In the genomic region with DNA sequence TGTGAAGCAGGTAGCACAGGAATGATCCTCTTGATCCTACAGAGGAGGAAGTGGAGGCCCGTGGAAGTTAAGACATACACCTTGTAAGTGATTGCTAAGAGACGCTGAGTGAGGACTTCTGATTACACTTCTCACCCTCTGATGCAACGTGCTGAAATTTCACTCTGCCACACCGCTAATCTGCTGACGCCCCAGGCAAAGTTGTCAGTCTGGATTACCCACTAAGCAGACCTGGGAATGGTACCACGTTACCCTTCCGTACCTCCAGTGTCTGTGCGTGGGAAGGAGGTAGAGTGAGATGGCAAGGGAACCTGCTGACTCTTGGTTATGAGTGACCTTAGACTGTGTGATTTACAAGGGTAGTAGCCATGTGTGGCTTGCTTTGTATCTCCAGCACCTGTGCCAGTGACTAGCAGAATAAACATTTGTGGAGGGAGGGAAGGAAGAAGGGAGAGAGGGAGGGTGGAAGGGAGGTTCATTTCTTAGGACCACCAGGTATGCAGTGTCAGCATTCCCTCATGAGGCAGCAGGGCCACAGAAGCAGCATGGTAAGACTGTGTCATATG, we compare ENCODE assay signal across 1 cellular context.
TF ChIP-seq lines count a peak whose summit lies in the region.

No MANE protein-coding gene starts in this region.

TF ChIP-seq in K562, 482 proteins besides CTCF, POLR2A, EP300 and RAD21 (continued from another document and continues in another):
- TF ChIP-seq, protein P1, sequence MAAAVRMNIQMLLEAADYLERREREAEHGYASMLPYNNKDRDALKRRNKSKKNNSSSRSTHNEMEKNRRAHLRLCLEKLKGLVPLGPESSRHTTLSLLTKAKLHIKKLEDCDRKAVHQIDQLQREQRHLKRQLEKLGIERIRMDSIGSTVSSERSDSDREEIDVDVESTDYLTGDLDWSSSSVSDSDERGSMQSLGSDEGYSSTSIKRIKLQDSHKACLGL (CRISPR knock-in tag; IDR thresholded peaks at IDR 0.05; ENCODE audit: borderline replicate concordance, poor library complexity, severe bottlenecking): no peak
- TF ChIP-seq TAL1 (IDR thresholded peaks at IDR 0.05): 0 out of 2 replicates have a peak, but pooled peaks have one; percentile 5
- TF ChIP-seq CCNT2 (IDR thresholded peaks at IDR 0.05; ENCODE audit: borderline replicate concordance, extremely low read depth, insufficient read length, low read depth, low read length): no peak
- peak; percentile 63; the same call in 1 of the 2 replicates for TF ChIP-seq ARID1B (IDR thresholded peaks at IDR 0.05)
- TF ChIP-seq, protein P2, sequence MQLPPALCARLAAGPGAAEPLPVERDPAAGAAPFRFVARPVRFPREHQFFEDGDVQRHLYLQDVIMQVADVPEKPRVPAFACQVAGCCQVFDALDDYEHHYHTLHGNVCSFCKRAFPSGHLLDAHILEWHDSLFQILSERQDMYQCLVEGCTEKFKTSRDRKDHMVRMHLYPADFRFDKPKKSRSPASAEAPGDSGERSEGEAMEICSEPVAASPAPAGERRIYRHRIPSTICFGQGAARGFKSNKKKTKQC (CRISPR knock-in tag; IDR thresholded peaks at IDR 0.05): no peak
- no peak for TF ChIP-seq ADNP (tag; IDR thresholded peaks at IDR 0.05)
- TF ChIP-seq PCBP1 (IDR thresholded peaks at IDR 0.05; ENCODE audit: low read depth, low read length, poor library complexity, severe bottlenecking): no peak
- TF ChIP-seq EHMT2 (IDR thresholded peaks at IDR 0.05): no peak
- TF ChIP-seq NR1H2 (CRISPR knock-in tag; IDR thresholded peaks at IDR 0.05): no peak
- no peak for TF ChIP-seq SMAD2 (IDR thresholded peaks at IDR 0.05; ENCODE audit: low read depth, low read length)
- TF ChIP-seq, protein P3, sequence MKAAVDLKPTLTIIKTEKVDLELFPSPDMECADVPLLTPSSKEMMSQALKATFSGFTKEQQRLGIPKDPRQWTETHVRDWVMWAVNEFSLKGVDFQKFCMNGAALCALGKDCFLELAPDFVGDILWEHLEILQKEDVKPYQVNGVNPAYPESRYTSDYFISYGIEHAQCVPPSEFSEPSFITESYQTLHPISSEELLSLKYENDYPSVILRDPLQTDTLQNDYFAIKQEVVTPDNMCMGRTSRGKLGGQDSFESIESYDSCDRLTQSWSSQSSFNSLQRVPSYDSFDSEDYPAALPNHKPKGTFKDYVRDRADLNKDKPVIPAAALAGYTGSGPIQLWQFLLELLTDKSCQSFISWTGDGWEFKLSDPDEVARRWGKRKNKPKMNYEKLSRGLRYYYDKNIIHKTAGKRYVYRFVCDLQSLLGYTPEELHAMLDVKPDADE (conservative IDR thresholded peaks at IDR 0.05; ENCODE audit: control insufficient read depth, low read depth, low read length): no peak
- no peak for TF ChIP-seq SRSF7 (optimal IDR thresholded peaks at IDR 0.05; ENCODE audit: low read depth, low read length)
- no peak for TF ChIP-seq POU5F1 (IDR thresholded peaks at IDR 0.05; ENCODE audit: borderline replicate concordance, low read depth, low read length, partially characterized antibody)
- no peak for TF ChIP-seq SAFB2 (IDR thresholded peaks at IDR 0.05; ENCODE audit: borderline replicate concordance, low read depth, low read length, severe bottlenecking)
- no peak for TF ChIP-seq ZNF696 (CRISPR knock-in tag; conservative IDR thresholded peaks at IDR 0.05)
- TF ChIP-seq XRCC5 (IDR thresholded peaks at IDR 0.05; ENCODE audit: low read depth, low read length): no peak
- no peak for TF ChIP-seq NR4A1 (CRISPR knock-in tag; IDR thresholded peaks at IDR 0.05)
- peak; percentile 95 for TF ChIP-seq NR4A1 (tag; IDR thresholded peaks at IDR 0.05)
- TF ChIP-seq, protein P4, sequence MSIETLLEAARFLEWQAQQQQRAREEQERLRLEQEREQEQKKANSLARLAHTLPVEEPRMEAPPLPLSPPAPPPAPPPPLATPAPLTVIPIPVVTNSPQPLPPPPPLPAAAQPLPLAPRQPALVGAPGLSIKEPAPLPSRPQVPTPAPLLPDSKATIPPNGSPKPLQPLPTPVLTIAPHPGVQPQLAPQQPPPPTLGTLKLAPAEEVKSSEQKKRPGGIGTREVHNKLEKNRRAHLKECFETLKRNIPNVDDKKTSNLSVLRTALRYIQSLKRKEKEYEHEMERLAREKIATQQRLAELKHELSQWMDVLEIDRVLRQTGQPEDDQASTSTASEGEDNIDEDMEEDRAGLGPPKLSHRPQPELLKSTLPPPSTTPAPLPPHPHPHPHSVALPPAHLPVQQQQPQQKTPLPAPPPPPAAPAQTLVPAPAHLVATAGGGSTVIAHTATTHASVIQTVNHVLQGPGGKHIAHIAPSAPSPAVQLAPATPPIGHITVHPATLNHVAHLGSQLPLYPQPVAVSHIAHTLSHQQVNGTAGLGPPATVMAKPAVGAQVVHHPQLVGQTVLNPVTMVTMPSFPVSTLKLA (conservative IDR thresholded peaks at IDR 0.05): no peak
- no peak for TF ChIP-seq RBM34 (IDR thresholded peaks at IDR 0.05; ENCODE audit: borderline replicate concordance, insufficient read depth, low read length)
- TF ChIP-seq, protein P5, sequence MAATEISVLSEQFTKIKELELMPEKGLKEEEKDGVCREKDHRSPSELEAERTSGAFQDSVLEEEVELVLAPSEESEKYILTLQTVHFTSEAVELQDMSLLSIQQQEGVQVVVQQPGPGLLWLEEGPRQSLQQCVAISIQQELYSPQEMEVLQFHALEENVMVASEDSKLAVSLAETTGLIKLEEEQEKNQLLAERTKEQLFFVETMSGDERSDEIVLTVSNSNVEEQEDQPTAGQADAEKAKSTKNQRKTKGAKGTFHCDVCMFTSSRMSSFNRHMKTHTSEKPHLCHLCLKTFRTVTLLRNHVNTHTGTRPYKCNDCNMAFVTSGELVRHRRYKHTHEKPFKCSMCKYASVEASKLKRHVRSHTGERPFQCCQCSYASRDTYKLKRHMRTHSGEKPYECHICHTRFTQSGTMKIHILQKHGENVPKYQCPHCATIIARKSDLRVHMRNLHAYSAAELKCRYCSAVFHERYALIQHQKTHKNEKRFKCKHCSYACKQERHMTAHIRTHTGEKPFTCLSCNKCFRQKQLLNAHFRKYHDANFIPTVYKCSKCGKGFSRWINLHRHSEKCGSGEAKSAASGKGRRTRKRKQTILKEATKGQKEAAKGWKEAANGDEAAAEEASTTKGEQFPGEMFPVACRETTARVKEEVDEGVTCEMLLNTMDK (IDR thresholded peaks at IDR 0.05; ENCODE audit: borderline replicate concordance, insufficient read depth, low read depth, low read length, poor library complexity, severe bottlenecking): no peak
- TF ChIP-seq ZZZ3 (IDR thresholded peaks at IDR 0.05): no peak
- peak; percentile 67 for TF ChIP-seq POLR2H (tag; IDR thresholded peaks at IDR 0.05; ENCODE audit: low read depth)
- TF ChIP-seq, protein P6, sequence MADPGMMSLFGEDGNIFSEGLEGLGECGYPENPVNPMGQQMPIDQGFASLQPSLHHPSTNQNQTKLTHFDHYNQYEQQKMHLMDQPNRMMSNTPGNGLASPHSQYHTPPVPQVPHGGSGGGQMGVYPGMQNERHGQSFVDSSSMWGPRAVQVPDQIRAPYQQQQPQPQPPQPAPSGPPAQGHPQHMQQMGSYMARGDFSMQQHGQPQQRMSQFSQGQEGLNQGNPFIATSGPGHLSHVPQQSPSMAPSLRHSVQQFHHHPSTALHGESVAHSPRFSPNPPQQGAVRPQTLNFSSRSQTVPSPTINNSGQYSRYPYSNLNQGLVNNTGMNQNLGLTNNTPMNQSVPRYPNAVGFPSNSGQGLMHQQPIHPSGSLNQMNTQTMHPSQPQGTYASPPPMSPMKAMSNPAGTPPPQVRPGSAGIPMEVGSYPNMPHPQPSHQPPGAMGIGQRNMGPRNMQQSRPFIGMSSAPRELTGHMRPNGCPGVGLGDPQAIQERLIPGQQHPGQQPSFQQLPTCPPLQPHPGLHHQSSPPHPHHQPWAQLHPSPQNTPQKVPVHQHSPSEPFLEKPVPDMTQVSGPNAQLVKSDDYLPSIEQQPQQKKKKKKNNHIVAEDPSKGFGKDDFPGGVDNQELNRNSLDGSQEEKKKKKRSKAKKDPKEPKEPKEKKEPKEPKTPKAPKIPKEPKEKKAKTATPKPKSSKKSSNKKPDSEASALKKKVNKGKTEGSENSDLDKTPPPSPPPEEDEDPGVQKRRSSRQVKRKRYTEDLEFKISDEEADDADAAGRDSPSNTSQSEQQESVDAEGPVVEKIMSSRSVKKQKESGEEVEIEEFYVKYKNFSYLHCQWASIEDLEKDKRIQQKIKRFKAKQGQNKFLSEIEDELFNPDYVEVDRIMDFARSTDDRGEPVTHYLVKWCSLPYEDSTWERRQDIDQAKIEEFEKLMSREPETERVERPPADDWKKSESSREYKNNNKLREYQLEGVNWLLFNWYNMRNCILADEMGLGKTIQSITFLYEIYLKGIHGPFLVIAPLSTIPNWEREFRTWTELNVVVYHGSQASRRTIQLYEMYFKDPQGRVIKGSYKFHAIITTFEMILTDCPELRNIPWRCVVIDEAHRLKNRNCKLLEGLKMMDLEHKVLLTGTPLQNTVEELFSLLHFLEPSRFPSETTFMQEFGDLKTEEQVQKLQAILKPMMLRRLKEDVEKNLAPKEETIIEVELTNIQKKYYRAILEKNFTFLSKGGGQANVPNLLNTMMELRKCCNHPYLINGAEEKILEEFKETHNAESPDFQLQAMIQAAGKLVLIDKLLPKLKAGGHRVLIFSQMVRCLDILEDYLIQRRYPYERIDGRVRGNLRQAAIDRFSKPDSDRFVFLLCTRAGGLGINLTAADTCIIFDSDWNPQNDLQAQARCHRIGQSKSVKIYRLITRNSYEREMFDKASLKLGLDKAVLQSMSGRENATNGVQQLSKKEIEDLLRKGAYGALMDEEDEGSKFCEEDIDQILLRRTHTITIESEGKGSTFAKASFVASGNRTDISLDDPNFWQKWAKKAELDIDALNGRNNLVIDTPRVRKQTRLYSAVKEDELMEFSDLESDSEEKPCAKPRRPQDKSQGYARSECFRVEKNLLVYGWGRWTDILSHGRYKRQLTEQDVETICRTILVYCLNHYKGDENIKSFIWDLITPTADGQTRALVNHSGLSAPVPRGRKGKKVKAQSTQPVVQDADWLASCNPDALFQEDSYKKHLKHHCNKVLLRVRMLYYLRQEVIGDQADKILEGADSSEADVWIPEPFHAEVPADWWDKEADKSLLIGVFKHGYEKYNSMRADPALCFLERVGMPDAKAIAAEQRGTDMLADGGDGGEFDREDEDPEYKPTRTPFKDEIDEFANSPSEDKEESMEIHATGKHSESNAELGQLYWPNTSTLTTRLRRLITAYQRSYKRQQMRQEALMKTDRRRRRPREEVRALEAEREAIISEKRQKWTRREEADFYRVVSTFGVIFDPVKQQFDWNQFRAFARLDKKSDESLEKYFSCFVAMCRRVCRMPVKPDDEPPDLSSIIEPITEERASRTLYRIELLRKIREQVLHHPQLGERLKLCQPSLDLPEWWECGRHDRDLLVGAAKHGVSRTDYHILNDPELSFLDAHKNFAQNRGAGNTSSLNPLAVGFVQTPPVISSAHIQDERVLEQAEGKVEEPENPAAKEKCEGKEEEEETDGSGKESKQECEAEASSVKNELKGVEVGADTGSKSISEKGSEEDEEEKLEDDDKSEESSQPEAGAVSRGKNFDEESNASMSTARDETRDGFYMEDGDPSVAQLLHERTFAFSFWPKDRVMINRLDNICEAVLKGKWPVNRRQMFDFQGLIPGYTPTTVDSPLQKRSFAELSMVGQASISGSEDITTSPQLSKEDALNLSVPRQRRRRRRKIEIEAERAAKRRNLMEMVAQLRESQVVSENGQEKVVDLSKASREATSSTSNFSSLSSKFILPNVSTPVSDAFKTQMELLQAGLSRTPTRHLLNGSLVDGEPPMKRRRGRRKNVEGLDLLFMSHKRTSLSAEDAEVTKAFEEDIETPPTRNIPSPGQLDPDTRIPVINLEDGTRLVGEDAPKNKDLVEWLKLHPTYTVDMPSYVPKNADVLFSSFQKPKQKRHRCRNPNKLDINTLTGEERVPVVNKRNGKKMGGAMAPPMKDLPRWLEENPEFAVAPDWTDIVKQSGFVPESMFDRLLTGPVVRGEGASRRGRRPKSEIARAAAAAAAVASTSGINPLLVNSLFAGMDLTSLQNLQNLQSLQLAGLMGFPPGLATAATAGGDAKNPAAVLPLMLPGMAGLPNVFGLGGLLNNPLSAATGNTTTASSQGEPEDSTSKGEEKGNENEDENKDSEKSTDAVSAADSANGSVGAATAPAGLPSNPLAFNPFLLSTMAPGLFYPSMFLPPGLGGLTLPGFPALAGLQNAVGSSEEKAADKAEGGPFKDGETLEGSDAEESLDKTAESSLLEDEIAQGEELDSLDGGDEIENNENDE (IDR thresholded peaks at IDR 0.05; ENCODE audit: low read depth, low read length): no peak
- TF ChIP-seq ELF2 (CRISPR knock-in tag; IDR thresholded peaks at IDR 0.05): peak; percentile 69
- TF ChIP-seq SMARCC2 (IDR thresholded peaks at IDR 0.05; ENCODE audit: low read depth): peak; percentile 40; the same call in 1 of the 2 replicates
- no peak for TF ChIP-seq ELF1 (tag; IDR thresholded peaks at IDR 0.05)
- TF ChIP-seq MED1 (CRISPR knock-in tag; IDR thresholded peaks at IDR 0.05; ENCODE audit: borderline replicate concordance): no peak
- TF ChIP-seq, protein P7, sequence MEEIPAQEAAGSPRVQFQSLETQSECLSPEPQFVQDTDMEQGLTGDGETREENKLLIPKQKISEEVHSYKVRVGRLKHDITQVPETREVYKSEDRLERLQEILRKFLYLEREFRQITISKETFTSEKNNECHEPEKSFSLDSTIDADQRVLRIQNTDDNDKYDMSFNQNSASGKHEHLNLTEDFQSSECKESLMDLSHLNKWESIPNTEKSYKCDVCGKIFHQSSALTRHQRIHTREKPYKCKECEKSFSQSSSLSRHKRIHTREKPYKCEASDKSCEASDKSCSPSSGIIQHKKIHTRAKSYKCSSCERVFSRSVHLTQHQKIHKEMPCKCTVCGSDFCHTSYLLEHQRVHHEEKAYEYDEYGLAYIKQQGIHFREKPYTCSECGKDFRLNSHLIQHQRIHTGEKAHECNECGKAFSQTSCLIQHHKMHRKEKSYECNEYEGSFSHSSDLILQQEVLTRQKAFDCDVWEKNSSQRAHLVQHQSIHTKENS (CRISPR knock-in tag; IDR thresholded peaks at IDR 0.05): no peak
- TF ChIP-seq NRF1 (conservative IDR thresholded peaks at IDR 0.05 in 1 of 2, IDR thresholded peaks at IDR 0.05 in 1 of 2): 0 out of 4 replicates have a peak, but pooled peaks of 1 of the 2 experiments have one; percentile 15
- peak; percentile 65; the same call in 1 of the 2 replicates for TF ChIP-seq HIVEP1 (CRISPR knock-in tag; IDR thresholded peaks at IDR 0.05)
- TF ChIP-seq, protein P8, sequence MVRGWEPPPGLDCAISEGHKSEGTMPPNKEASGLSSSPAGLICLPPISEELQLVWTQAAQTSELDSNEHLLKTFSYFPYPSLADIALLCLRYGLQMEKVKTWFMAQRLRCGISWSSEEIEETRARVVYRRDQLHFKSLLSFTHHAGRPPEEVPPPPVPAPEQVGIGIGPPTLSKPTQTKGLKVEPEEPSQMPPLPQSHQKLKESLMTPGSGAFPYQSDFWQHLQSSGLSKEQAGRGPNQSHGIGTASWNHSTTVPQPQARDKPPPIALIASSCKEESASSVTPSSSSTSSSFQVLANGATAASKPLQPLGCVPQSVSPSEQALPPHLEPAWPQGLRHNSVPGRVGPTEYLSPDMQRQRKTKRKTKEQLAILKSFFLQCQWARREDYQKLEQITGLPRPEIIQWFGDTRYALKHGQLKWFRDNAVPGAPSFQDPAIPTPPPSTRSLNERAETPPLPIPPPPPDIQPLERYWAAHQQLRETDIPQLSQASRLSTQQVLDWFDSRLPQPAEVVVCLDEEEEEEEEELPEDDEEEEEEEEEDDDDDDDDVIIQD (CRISPR knock-in tag; IDR thresholded peaks at IDR 0.05): 0 out of 2 replicates have a peak, but pooled peaks have one; percentile 56
- peak; percentile 49 for TF ChIP-seq POLR2B (IDR thresholded peaks at IDR 0.05; ENCODE audit: low read depth, partially characterized antibody)
- TF ChIP-seq TCF7 (IDR thresholded peaks at IDR 0.05; ENCODE audit: borderline replicate concordance): no peak
